Comparison of ENCODE assay signal across 16 cellular contexts in genomic region chr10:126562209-126562680, GRCh38.
"Had no signal": no experiment of that assay in that cellular context is flagged by ENCODE, and none has a peak within 500 bp of the region (broad histone marks: within the 10 kb centered on the region; RNA-seq: fewer than 3 reads in every experiment).

No MANE protein-coding gene starts in this region.

- H3K9me3 Mint-ChIP-seq: activated CD4-positive, alpha-beta T cell treated with anti-CD3 and anti-CD28 coated beads, Interleukin-2, amount 10 ng/mL, durations not matched to agents 7 days and 5 days; activated T-helper 17 cell treated with anti-CD3 and anti-CD28 coated beads, Interleukin-2, amount 50 U/mL, for 72 hours; natural killer cell had no signal

- H3K27me3 ChIP-seq: esophagus squamous epithelium, foreskin keratinocyte had no signal

- ATAC-seq: activated T-helper 17 cell treated with anti-CD3 and anti-CD28 coated beads, Interleukin-2, amount 50 U/mL, for 72 hours; foreskin keratinocyte; natural killer cell; psoas muscle; stimulated activated naive CD8-positive, alpha-beta T cell treated with anti-CD3 and anti-CD28 coated beads, Interleukin-15, Interleukin-2, amounts not matched to agents 100 U/mL and 50 U/mL, for 24 hours; T-helper 17 cell had no signal

- H3K9me3 ChIP-seq: esophagus squamous epithelium, psoas muscle, thoracic aorta had no signal

- H3K4me3 Mint-ChIP-seq: activated CD4-positive, alpha-beta T cell treated with anti-CD3 and anti-CD28 coated beads, Interleukin-2, amount 10 ng/mL, durations not matched to agents 7 days and 5 days; activated naive CD4-positive, alpha-beta T cell treated with anti-CD3 and anti-CD28 coated beads for 36 hours; activated T-helper 17 cell treated with anti-CD3 and anti-CD28 coated beads, Interleukin-2, amount 50 U/mL, for 72 hours; immature natural killer cell; natural killer cell; T-helper 17 cell had no signal

- H3K4me1 ChIP-seq: esophagus squamous epithelium, foreskin keratinocyte, psoas muscle had no signal

- H3K36me3 Mint-ChIP-seq: immature natural killer cell, natural killer cell had no signal

- H3K27ac ChIP-seq: foreskin keratinocyte, psoas muscle, thoracic aorta had no signal

- H3K4me3 ChIP-seq: psoas muscle had no signal

- H3K27ac Mint-ChIP-seq: activated CD4-positive, alpha-beta T cell treated with anti-CD3 and anti-CD28 coated beads, Interleukin-2, amount 10 ng/mL, durations not matched to agents 7 days and 5 days; activated naive CD4-positive, alpha-beta T cell treated with anti-CD3 and anti-CD28 coated beads for 36 hours; activated T-helper 17 cell treated with anti-CD3 and anti-CD28 coated beads, Interleukin-2, amount 50 U/mL, for 72 hours; immature natural killer cell; natural killer cell; T-helper 17 cell had no signal

- H3K4me1 Mint-ChIP-seq: activated CD4-positive, alpha-beta T cell treated with anti-CD3 and anti-CD28 coated beads, Interleukin-2, amount 10 ng/mL, durations not matched to agents 7 days and 5 days; activated T-helper 17 cell treated with anti-CD3 and anti-CD28 coated beads, Interleukin-2, amount 50 U/mL, for 72 hours; immature natural killer cell; natural killer cell; T-helper 17 cell had no signal

- H3K27me3 Mint-ChIP-seq: activated CD4-positive, alpha-beta T cell treated with anti-CD3 and anti-CD28 coated beads, Interleukin-2, amount 10 ng/mL, durations not matched to agents 7 days and 5 days had no signal

- DNase-seq: activated CD4-positive, alpha-beta T cell treated with anti-CD3 and anti-CD28 coated beads, Interleukin-2, amount 10 ng/mL, durations not matched to agents 7 days and 5 days; activated CD4-positive, CD25-positive, alpha-beta regulatory T cell; activated naive CD4-positive, alpha-beta T cell treated with anti-CD3 and anti-CD28 coated beads for 36 hours; activated T-cell treated with anti-CD3 and anti-CD28 coated beads for 4 hours; cerebellar nuclear complex; esophagus squamous epithelium; foreskin keratinocyte; immature natural killer cell; left cardiac atrium; natural killer cell; psoas muscle; stimulated activated CD4-positive, alpha-beta T cell treated with anti-CD3 and anti-CD28 coated beads, Interleukin-2, amount 100 ng/mL, for 24 hours; stimulated activated naive CD8-positive, alpha-beta T cell treated with anti-CD3 and anti-CD28 coated beads, Interleukin-15, Interleukin-2, amounts not matched to agents 100 U/mL and 50 U/mL, for 24 hours; T-helper 17 cell had no signal

- H3K36me3 ChIP-seq: esophagus squamous epithelium, thoracic aorta had no signal
